ENCODE assay signal across 18 cellular contexts in the genomic region with DNA sequence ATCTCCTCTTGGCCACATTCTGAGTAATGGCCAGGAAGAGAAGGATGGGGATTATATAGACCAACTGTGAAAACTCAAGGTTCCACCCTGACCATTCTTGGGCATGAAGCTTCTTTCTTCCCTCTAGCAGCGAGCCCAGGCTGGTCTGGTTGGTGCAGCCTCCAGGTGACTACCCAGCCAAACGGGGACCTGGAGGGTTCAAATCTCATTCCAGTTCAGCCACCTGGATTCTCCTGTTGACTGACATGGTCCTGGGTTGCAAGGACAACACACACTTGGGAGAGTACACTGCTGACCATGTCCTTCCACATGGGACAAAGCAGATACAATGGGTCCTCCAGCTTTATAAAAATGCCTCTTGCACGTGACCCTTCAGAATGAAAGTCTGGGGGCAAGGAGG.
DNase-seq lines count a peak whose midpoint lies in the region; ATAC-seq, FAIRE-seq and TF ChIP-seq lines count a peak whose summit lies in the region.
"Had no signal": no experiment of that assay in that cellular context is flagged by ENCODE, and none has a peak within 500 bp of the region (broad histone marks: within the 10 kb centered on the region; RNA-seq: fewer than 3 reads in every experiment).

No MANE protein-coding gene starts in this region.

- in situ Hi-C loops in HepG2 (cut with HindIII; ENCODE audit: extremely low pct_ligation_motif_present, low pct_unique_long_range_greater_than_20kb) = no loop called here

- H3K27ac ChIP-seq in sigmoid colon = no peak overlapping the region
- H3K27ac ChIP-seq in HepG2 (ENCODE audit: extremely low read length, insufficient read depth, low read length) = no peak overlapping the region
- H3K27ac ChIP-seq: GM23248 had no signal

- no peak for TF ChIP-seq RAD21 in HepG2 (CRISPR knock-in tag; IDR thresholded peaks at IDR 0.05)

- H3K36me3 Mint-ChIP-seq in natural killer cell treated with Interleukin-12 subunit alpha and Interleukin-12 subunit beta and Interleukin-15 and Interleukin-18, amount 100 ng/mL, for 72 hours = no peaks in the 10 kb centered on the region
- H3K36me3 Mint-ChIP-seq in natural killer cell = no peaks in the 10 kb centered on the region
- no peaks in the 10 kb centered on the region for H3K36me3 Mint-ChIP-seq in chondrocyte (ENCODE audit: low read depth)
- H3K36me3 Mint-ChIP-seq: CD4-positive, alpha-beta memory T cell had no signal

- TF ChIP-seq CTCF in natural killer cell (IDR thresholded peaks at IDR 0.05) (no peak), chondrocyte (IDR thresholded peaks at IDR 0.05) (no peak), sigmoid colon (IDR thresholded peaks at IDR 0.05) (no peak), HepG2 (CRISPR knock-in tag; IDR thresholded peaks at IDR 0.05) (no peak)

- no peaks in the 10 kb centered on the region for H3K4me1 ChIP-seq in sigmoid colon
- H3K4me1 ChIP-seq in HepG2 (ENCODE audit: insufficient read depth, low read length) = peaks cover 19% of the 10 kb centered on the region

- H3K27me3 Mint-ChIP-seq in natural killer cell treated with Interleukin-12 subunit alpha and Interleukin-12 subunit beta and Interleukin-15 and Interleukin-18, amount 100 ng/mL, for 72 hours = peaks cover 2 to 8% of the 10 kb centered on the region in 2 donors
- H3K27me3 Mint-ChIP-seq in natural killer cell (ENCODE audit: low read depth in 2 of 2) (no peaks in the 10 kb centered on the region), chondrocyte (ENCODE audit: low read depth) (peaks cover 39% of the 10 kb centered on the region)

- no peaks in the 10 kb centered on the region for H3K4me1 Mint-ChIP-seq in natural killer cell treated with Interleukin-12 subunit alpha and Interleukin-12 subunit beta and Interleukin-15 and Interleukin-18, amount 100 ng/mL, for 72 hours (ENCODE audit: low read depth in 2 of 2)
- H3K4me1 Mint-ChIP-seq in natural killer cell (no peaks in the 10 kb centered on the region), chondrocyte (ENCODE audit: low read depth) (no peaks in the 10 kb centered on the region)
- H3K4me1 Mint-ChIP-seq: CD4-positive, alpha-beta memory T cell had no signal

- no peak overlapping the region for H3K27ac Mint-ChIP-seq in natural killer cell treated with Interleukin-12 subunit alpha and Interleukin-12 subunit beta and Interleukin-15 and Interleukin-18, amount 100 ng/mL, for 72 hours
- H3K27ac Mint-ChIP-seq in natural killer cell (no peak overlapping the region), chondrocyte (ENCODE audit: unreplicated experiment) (no peak overlapping the region)
- H3K27ac Mint-ChIP-seq: CD4-positive, alpha-beta memory T cell had no signal

- intact Hi-C loops in natural killer cell (cut with micrococcal nuclease) = no loop called here
- intact Hi-C loops in sigmoid colon (cut with DNase I) = no loop called here
- intact Hi-C loops in HepG2 (cut with micrococcal nuclease; ENCODE audit: unreplicated experiment) = no loop called here

- POLR2A ChIA-PET in HepG2 (lab: Yijun Ruan, JAX) = no interaction called here

- TF ChIP-seq EP300 in sigmoid colon (IDR thresholded peaks at IDR 0.05) (no peak), HepG2 (IDR thresholded peaks at IDR 0.05; ENCODE audit: low read depth in 2 of 2, low read length in 2 of 2) (no peak), HepG2 (CRISPR knock-in tag; IDR thresholded peaks at IDR 0.05; ENCODE audit: borderline replicate concordance) (no peak)

- no peak overlapping the region for H3K4me2 ChIP-seq in HepG2 (ENCODE audit: low read depth, low read length)

- TF ChIP-seq POLR2A in sigmoid colon (IDR thresholded peaks at IDR 0.05) (no peak), HepG2 (IDR thresholded peaks at IDR 0.05; ENCODE audit: insufficient read depth in 1 of 2, low read depth in 2 of 2, low read length in 2 of 2) (no peak)

- peaks cover 38% of the 10 kb centered on the region for H3K79me2 ChIP-seq in HepG2 (ENCODE audit: insufficient read depth, low read length)

- FAIRE-seq in HepG2 (lab: Jason Lieb, UNC) = no peak
- FAIRE-seq: G401.6, GM12892, GM19239, H1 had no signal

- CTCF ChIA-PET in HepG2 (lab: Yijun Ruan, JAX; ENCODE audit: low intra/inter-chr PET ratio, low total read pairs) = no interaction called here

- H3K9me3 ChIP-seq in sigmoid colon (no peaks in the 10 kb centered on the region), HepG2 (ENCODE audit: low read length) (no peaks in the 10 kb centered on the region)

- no peak for ATAC-seq in natural killer cell treated with Interleukin-12 subunit alpha and Interleukin-12 subunit beta and Interleukin-15 and Interleukin-18, amount 100 ng/mL, for 72 hours
- ATAC-seq in natural killer cell (no peak), HepG2 (no peak), GM18502 (IDR thresholded peaks at IDR 0.05; ENCODE audit: poor library complexity, unreplicated experiment) (no peak)
- ATAC-seq: HCT116 had no signal

- peaks cover 34% of the 10 kb centered on the region for H4K20me1 ChIP-seq in HepG2 (ENCODE audit: insufficient read depth, low read length)

- no peak overlapping the region for H3K9ac ChIP-seq in HepG2 (ENCODE audit: insufficient read depth, low read depth, low read length)
- H3K9ac ChIP-seq: GM23248 had no signal

- H3K4me3 Mint-ChIP-seq in natural killer cell treated with Interleukin-12 subunit alpha and Interleukin-12 subunit beta and Interleukin-15 and Interleukin-18, amount 100 ng/mL, for 72 hours = no peak overlapping the region
- no peak overlapping the region for H3K4me3 Mint-ChIP-seq in natural killer cell
- H3K4me3 Mint-ChIP-seq in chondrocyte (ENCODE audit: unreplicated experiment) = no peak overlapping the region
- H3K4me3 Mint-ChIP-seq: CD4-positive, alpha-beta memory T cell had no signal

- H3K4me3 ChIP-seq in sigmoid colon (no peak overlapping the region), HepG2 (replicated peaks in 1 of 3; ENCODE audit: insufficient read depth in 1 of 3, low read depth in 2 of 3, low read length in 3 of 3) (no peak overlapping the region)
- H3K4me3 ChIP-seq: GM23248 had no signal

- H3K27me3 ChIP-seq in sigmoid colon (no peaks in the 10 kb centered on the region), HepG2 (ENCODE audit: control insufficient read depth in 1 of 2, insufficient read depth in 2 of 2, low read length in 2 of 2) (no peaks in the 10 kb centered on the region)

- 91 to 94% methylated on average over 3 of the region's 3 CpGs for WGBS in sigmoid colon, 2 donors
- 83% methylated on average over 3 of the region's 3 CpGs for WGBS in HepG2 (ENCODE audit: low lambda C conversion rate)

- no TSS peak for BruUV-seq in HepG2 (replicated peaks; lab: Mats Ljungman, UMichigan)

- peak; percentile 51 for DNase-seq in natural killer cell treated with Interleukin-12 subunit alpha and Interleukin-12 subunit beta and Interleukin-15 and Interleukin-18, amount 100 ng/mL, for 72 hours (ENCODE audit: low spot score)
- DNase-seq in natural killer cell = no peak
- DNase-seq in chondrocyte (ENCODE audit: low spot score) = peak; percentile 19
- peak; percentile 15 for DNase-seq in sigmoid colon
- no peak for DNase-seq in HepG2 (ENCODE audit: low spot score)
- DNase-seq: C1 segment of cervical spinal cord; CD4-positive, alpha-beta memory T cell; COR-L47; DMS153; DND-41; GM23248; H7 had no signal

- H3K36me3 ChIP-seq in sigmoid colon (no peaks in the 10 kb centered on the region), HepG2 (replicated peaks in 1 of 2; ENCODE audit: control insufficient read depth in 1 of 2, insufficient read depth in 2 of 2, low read length in 2 of 2) (peaks cover 7 to 53% of the 10 kb centered on the region in 2 experiments; a peak in 4 of 5 replicates)

- no peaks in the 10 kb centered on the region for H3K9me3 Mint-ChIP-seq in natural killer cell treated with Interleukin-12 subunit alpha and Interleukin-12 subunit beta and Interleukin-15 and Interleukin-18, amount 100 ng/mL, for 72 hours
- H3K9me3 Mint-ChIP-seq in natural killer cell = no peaks in the 10 kb centered on the region
- H3K9me3 Mint-ChIP-seq in chondrocyte (ENCODE audit: low read depth) = no peaks in the 10 kb centered on the region

- H2AFZ ChIP-seq in HepG2 (ENCODE audit: low read length) = no peak overlapping the region
- H2AFZ ChIP-seq: GM23248 had no signal

TF ChIP-seq in HepG2, 621 proteins besides CTCF, POLR2A, EP300 and RAD21 (continues in another document):
- TF ChIP-seq PRDM4 (CRISPR knock-in tag; IDR thresholded peaks at IDR 0.05; ENCODE audit: borderline replicate concordance) (no peak), ATM (IDR thresholded peaks at IDR 0.05; ENCODE audit: borderline replicate concordance) (no peak), GMEB1 (CRISPR knock-in tag; IDR thresholded peaks at IDR 0.05; ENCODE audit: borderline replicate concordance) (no peak), NRL (CRISPR knock-in tag; IDR thresholded peaks at IDR 0.05; ENCODE audit: borderline replicate concordance) (no peak)

Comparison
In these comparisons a context has a peak if more than half of its experiments do, and no peak if none do; other contexts are left out.
1. DNase-seq: peak in natural killer cell treated with Interleukin-12 subunit alpha and Interleukin-12 subunit beta and Interleukin-15 and Interleukin-18, amount 100 ng/mL, for 72 hours (single experiment), chondrocyte (single experiment) and sigmoid colon (single experiment); none in natural killer cell (single experiment) and HepG2 (single experiment).